In genomic region chr4:112633477-112634235, GRCh38 we compare ENCODE assay signal across 8 cellular contexts. TPM values are rescaled to one million over a fixed set of nuclear protein-coding genes. Genes with fewer than 3 reads are reported as not detected.
A peak's percentile ranks its signal among the peaks of the same experiment; 100 is the strongest.
DNase-seq lines count a peak whose midpoint lies in the region; ATAC-seq and TF ChIP-seq lines count a peak whose summit lies in the region.

No MANE protein-coding gene starts in this region.

- H3K27me3 Mint-ChIP-seq in naive B cell, result no peaks in the 10 kb centered on the region

- DNase-seq in AG09319 (ENCODE audit: extremely low read depth, low read depth) (no peak), NCI-H226 (peak; percentile 1), cardiac fibroblast (ENCODE audit: low read depth in 2 of 2) (peak; percentile 65 to 69), naive B cell (peak; percentile 23)

- no peaks in the 10 kb centered on the region for H3K36me3 Mint-ChIP-seq in naive B cell

- H3K4me1 Mint-ChIP-seq in naive B cell, result peaks cover 0 to 3% (median 0%) of the 10 kb centered on the region in 3 donors

- TF ChIP-seq CTCF in AG09319 (IDR thresholded peaks at IDR 0.05; ENCODE audit: low read depth, low read length) (peak; percentile 55), GM12875 (IDR thresholded peaks at IDR 0.05; ENCODE audit: borderline replicate concordance, insufficient read depth, low read depth, low read length) (peak; percentile 28; the same call in 1 of the 2 replicates), cardiac fibroblast (IDR thresholded peaks at IDR 0.05; ENCODE audit: low read depth, low read length) (peak; percentile 22)

- H3K4me3 ChIP-seq in GM12875 (ENCODE audit: low read depth, low read length), result no peak overlapping the region
- no peak overlapping the region for H3K4me3 ChIP-seq in cardiac fibroblast (replicated peaks in 1 of 2; ENCODE audit: low read depth in 2 of 2, low read length in 2 of 2)

- H3K4me3 Mint-ChIP-seq in naive B cell, result peak overlapping the region in 1 of 8 donors; percentile 70

- ATAC-seq in naive B cell (ENCODE audit: low read depth in 2 of 2) (no peak), HG02623 (IDR thresholded peaks at IDR 0.05; ENCODE audit: unreplicated experiment) (no peak), HG02884 (IDR thresholded peaks at IDR 0.05; ENCODE audit: unreplicated experiment) (no peak), GM19351 (IDR thresholded peaks at IDR 0.05; ENCODE audit: unreplicated experiment) (no peak)

- H3K27ac Mint-ChIP-seq in naive B cell, result peak overlapping the region in 1 of 6 donors; percentile 37

- H3K9me3 Mint-ChIP-seq in naive B cell, result no peaks in the 10 kb centered on the region

RNA-seq across cellular contexts. Expression of gene ZGRF1, which starts 3.1 kb away (rescaled TPM):
- 1 to 10 TPM; 2.0 to 4.5 (median 4.1) TPM for polyA plus RNA-seq in naive B cell (ENCODE audit: low read depth in 6 of 6)

RNA-seq across cellular contexts. Expression of gene LARP7, which starts 3.3 kb away (rescaled TPM):
- polyA plus RNA-seq in naive B cell (ENCODE audit: low read depth in 6 of 6), result 10 to 100 TPM; 25.0 to 50.1 (median 45.0) TPM
